ENCODE assay signal across 8 cellular contexts in the genomic region with DNA sequence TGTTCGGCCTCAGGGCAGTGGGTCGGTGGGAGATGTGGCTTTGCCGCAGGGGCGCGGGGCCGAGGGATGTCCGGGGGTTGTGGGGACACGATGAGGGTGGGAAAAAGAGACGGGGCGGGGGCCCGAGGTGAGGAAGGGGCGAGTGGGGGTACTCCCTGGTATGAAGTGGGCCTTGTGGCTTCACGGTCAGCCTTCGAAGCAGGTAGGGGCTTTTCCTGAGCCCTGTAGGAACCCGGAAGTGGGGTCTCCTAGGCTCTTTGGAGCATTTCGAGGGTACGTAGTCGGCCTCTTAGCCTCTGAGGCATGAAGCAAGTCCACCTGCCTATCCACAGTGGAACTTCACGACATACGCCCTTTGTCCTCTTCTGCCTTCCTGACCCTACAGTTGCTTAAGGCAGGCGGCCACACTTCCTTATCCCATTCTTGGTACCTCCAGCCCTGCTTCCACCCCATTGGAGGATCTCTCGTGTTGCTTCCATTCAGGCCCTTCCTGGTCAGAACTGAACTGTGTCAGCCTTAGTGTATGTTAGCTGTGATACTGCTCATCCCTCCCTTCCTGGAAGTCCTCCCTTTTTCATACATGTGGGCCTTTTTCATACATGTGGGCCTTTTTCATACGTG. TPM values are rescaled to one million over a fixed set of nuclear protein-coding genes. Genes with fewer than 3 reads are reported as not detected.
A peak's percentile ranks its signal among the peaks of the same experiment; 100 is the strongest.
DNase-seq lines count a peak whose midpoint lies in the region; ATAC-seq and TF ChIP-seq lines count a peak whose summit lies in the region.

No MANE protein-coding gene starts in this region.

- H2BK5ac ChIP-seq in IMR-90 (ENCODE audit: low read depth, low read length, poor library complexity, severe bottlenecking): peak overlapping the region; percentile 85

- H3K9me3 ChIP-seq in IMR-90 (ENCODE audit: control insufficient read depth, insufficient read depth, low read length) (no peaks in the 10 kb centered on the region), fibroblast of lung (ENCODE audit: control insufficient read depth, insufficient read depth, low read depth, low read length) (no peaks in the 10 kb centered on the region), neuron (ENCODE audit: low read length) (no peaks in the 10 kb centered on the region)

- in situ Hi-C loops in IMR-90 (cut with MboI; ENCODE audit: low sequenced_read_pairs): no loop called here

- H2BK15ac ChIP-seq in IMR-90 (ENCODE audit: low read depth, low read length): peak overlapping the region; percentile 54; the same call in 1 of the 3 replicates

- H3K79me1 ChIP-seq in IMR-90 (ENCODE audit: low read depth in 1 of 2, low read length in 2 of 2): peaks cover 39 to 58% of the 10 kb centered on the region in 2 experiments

- H3K9ac ChIP-seq in IMR-90 (ENCODE audit: low read depth, low read length) (peak overlapping the region; percentile 96), fibroblast of lung (ENCODE audit: insufficient read depth, low read length) (peak overlapping the region; percentile 96)

- H2AFZ ChIP-seq in IMR-90 (replicated peaks; ENCODE audit: low read length, poor library complexity): peak overlapping the region; percentile 94
- H2AFZ ChIP-seq in fibroblast of lung (ENCODE audit: low read length): peak overlapping the region; percentile 21
- H2AFZ ChIP-seq in neuron (ENCODE audit: low read depth, low read length): no peak overlapping the region

- peaks cover 60% of the 10 kb centered on the region for H3K36me3 Mint-ChIP-seq in activated CD4-positive, alpha-beta memory T cell treated with anti-CD3 and anti-CD28 coated beads for 36 hours

- intact Hi-C loops in IMR-90 (cut with micrococcal nuclease): loop anchor here (5.0 kb wide), 1 partner anchor 61 kb away; the partner anchor contains the start of gene BRPF1
- intact Hi-C loops in activated CD4-positive, alpha-beta memory T cell treated with anti-CD3 and anti-CD28 coated beads for 36 hours (cut with micrococcal nuclease): loop anchor here (1.0 to 5.0 kb wide), 4 partner anchors 15 to 396 kb away; partner anchors contain the start of genes FANCD2, MTMR14 and SETD5

- H3K27ac ChIP-seq in IMR-90 (ENCODE audit: insufficient read depth, low read length) (peak overlapping the region; percentile 95), fibroblast of lung (ENCODE audit: insufficient read depth, low read length) (peak overlapping the region; percentile 99)

- H3K4ac ChIP-seq in IMR-90 (ENCODE audit: low read depth, low read length): peak overlapping the region; percentile 97

- TF ChIP-seq CTCF in IMR-90 (conservative IDR thresholded peaks at IDR 0.05; ENCODE audit: low read depth, low read length) (no peak), fibroblast of lung (conservative IDR thresholded peaks at IDR 0.05 in 1 of 2, IDR thresholded peaks at IDR 0.05 in 1 of 2; ENCODE audit: low read depth in 1 of 2, low read length in 2 of 2) (peak in 1 of 2 donors; percentile 5)

- peak overlapping the region; percentile 96 for H3K56ac ChIP-seq in IMR-90 (ENCODE audit: extremely low read depth, insufficient read depth, low read length)

- H3K4me1 ChIP-seq in IMR-90 (ENCODE audit: control insufficient read depth, insufficient read depth, low read length) (peaks cover 9% of the 10 kb centered on the region), fibroblast of lung (ENCODE audit: control insufficient read depth, extremely low read depth, insufficient read depth, low read length) (peaks cover 3% of the 10 kb centered on the region), neuron (ENCODE audit: insufficient read depth, low read length) (peaks cover 15% of the 10 kb centered on the region)

- peak; percentile 43 for DNase-seq in GF-D8 (lab: John Stamatoyannopoulos, UW)
- peak; percentile 44 for DNase-seq in IMR-90
- peak; percentile 57 for DNase-seq in activated CD4-positive, alpha-beta memory T cell treated with anti-CD3 and anti-CD28 coated beads for 36 hours
- peak; percentile 45 to 55 for DNase-seq in fibroblast of lung (ENCODE audit: low read depth in 2 of 2)
- no peak for DNase-seq in HPDE6-E6E7 (ENCODE audit: extremely low spot score)

- H3K79me2 ChIP-seq in fibroblast of lung (ENCODE audit: control insufficient read depth, insufficient read depth, low read length): peaks cover 52% of the 10 kb centered on the region

- peak overlapping the region; percentile 26 for H3K18ac ChIP-seq in IMR-90 (ENCODE audit: low read depth, low read length)

- TF ChIP-seq RAD21 in IMR-90 (IDR thresholded peaks at IDR 0.05; ENCODE audit: low read length): no peak

- peak overlapping the region; percentile 87 for H4K91ac ChIP-seq in IMR-90 (ENCODE audit: insufficient read depth, low read depth, low read length)

- ATAC-seq in IMR-90 (ENCODE audit: low read depth): peak; percentile 14
- no peak for ATAC-seq in HG02840 (IDR thresholded peaks at IDR 0.05; ENCODE audit: low FRiP score, unreplicated experiment)
- ATAC-seq in GM19328 (IDR thresholded peaks at IDR 0.05; ENCODE audit: unreplicated experiment): no peak

- peak overlapping the region; percentile 100 for H2AK5ac ChIP-seq in IMR-90 (ENCODE audit: low read depth, low read length)

- H4K5ac ChIP-seq in IMR-90 (ENCODE audit: low read depth, low read length): peak overlapping the region; percentile 90

- 0% methylated on average over 5 of the region's 23 CpGs; no CpG with 5 or more reads in 1 of the 2 experiments for WGBS in IMR-90 (ENCODE audit: extremely low coverage in 2 of 2, insufficient read length in 1 of 2), 2 experiments

- dilution Hi-C loops in IMR-90 (cut with HindIII; ENCODE audit: low sequenced_read_pairs, unreplicated experiment): no loop called here

- no peak overlapping the region for H2BK20ac ChIP-seq in IMR-90 (ENCODE audit: low read depth, low read length)

- H3K9me3 Mint-ChIP-seq in activated CD4-positive, alpha-beta memory T cell treated with anti-CD3 and anti-CD28 coated beads for 36 hours: no peaks in the 10 kb centered on the region

- peak overlapping the region; percentile 84 to 88 for H4K8ac ChIP-seq in IMR-90 (ENCODE audit: low read depth in 2 of 2, low read length in 2 of 2)

- peak overlapping the region; percentile 83 for H3K4me2 ChIP-seq in IMR-90 (ENCODE audit: low read depth, low read length)
- H3K4me2 ChIP-seq in fibroblast of lung (ENCODE audit: extremely low read depth, insufficient read depth, low read length): peak overlapping the region; percentile 93

- peaks cover 63% of the 10 kb centered on the region for H3K4me1 Mint-ChIP-seq in activated CD4-positive, alpha-beta memory T cell treated with anti-CD3 and anti-CD28 coated beads for 36 hours (ENCODE audit: low read depth)

- H3K14ac ChIP-seq in IMR-90 (replicated peaks; ENCODE audit: low read depth, low read length): peak overlapping the region; percentile 99

- peak overlapping the region; percentile 99 for H3K27ac Mint-ChIP-seq in activated CD4-positive, alpha-beta memory T cell treated with anti-CD3 and anti-CD28 coated beads for 36 hours

- CTCF ChIA-PET in IMR-90 (lab: Yijun Ruan, JAX): interaction anchor here (0.7 to 0.9 kb wide), 2 partner anchors 71 to 78 kb away, joined by 3 to 5 read pairs; no protein-coding TSS in a partner anchor
- CTCF ChIA-PET in activated CD4-positive, alpha-beta memory T cell treated with anti-CD3 and anti-CD28 coated beads for 36 hours (lab: Charles Lee): interaction anchor here (0.7 to 1.5 kb wide), 15 partner anchors 11 to 393 kb away, joined by 3 to 14 read pairs (median 4); partner anchors contain the start of genes BRPF1, OGG1 and TTLL3

- POLR2A ChIA-PET in IMR-90 (lab: Charles Lee; ENCODE audit: unreplicated experiment): interaction anchor here (0.5 kb wide), 1 partner anchor 35 kb away, joined by 3 read pairs; no protein-coding TSS in a partner anchor
- POLR2A ChIA-PET in activated CD4-positive, alpha-beta memory T cell treated with anti-CD3 and anti-CD28 coated beads for 36 hours (lab: Charles Lee): interaction anchor here (0.9 to 2.0 kb wide), 15 partner anchors 11 to 455 kb away, joined by 3 to 24 read pairs (median 5); partner anchors contain the start of genes BRPF1, CAMK1, OGG1 and SETD5

- BruUV-seq in IMR-90 (replicated peaks; lab: Mats Ljungman, UMichigan): no TSS peak

- H3K4me3 ChIP-seq in IMR-90 (ENCODE audit: insufficient read depth, low read depth, low read length) (peak overlapping the region; percentile 88), fibroblast of lung (replicated peaks in 1 of 4; ENCODE audit: control extremely low read depth in 1 of 4, insufficient read depth in 1 of 4, low read depth in 3 of 4, low read length in 4 of 4) (peak overlapping the region; percentile 93 to 100 (median 98)), neuron (ENCODE audit: low read length) (peak overlapping the region; percentile 95)

- no peaks in the 10 kb centered on the region for H3K27me3 Mint-ChIP-seq in activated CD4-positive, alpha-beta memory T cell treated with anti-CD3 and anti-CD28 coated beads for 36 hours

- peak overlapping the region; percentile 95 for H2AK9ac ChIP-seq in IMR-90 (replicated peaks; ENCODE audit: low read depth, low read length, poor library complexity)

- H3K4me3 Mint-ChIP-seq in activated CD4-positive, alpha-beta memory T cell treated with anti-CD3 and anti-CD28 coated beads for 36 hours: peak overlapping the region; percentile 99

- peaks cover 15% of the 10 kb centered on the region for H3K9me1 ChIP-seq in IMR-90 (ENCODE audit: insufficient read depth, low read length)

- peak overlapping the region; percentile 93 for H3K23ac ChIP-seq in IMR-90 (ENCODE audit: low read depth, low read length)

- H3K27me3 ChIP-seq in IMR-90 (ENCODE audit: control insufficient read depth, insufficient read depth, low read length) (no peaks in the 10 kb centered on the region), fibroblast of lung (ENCODE audit: control insufficient read depth, insufficient read depth, low read length) (no peaks in the 10 kb centered on the region), neuron (ENCODE audit: insufficient read depth, low read length) (no peaks in the 10 kb centered on the region)

- peak; percentile 13 for TF ChIP-seq POLR2A in IMR-90 (IDR thresholded peaks at IDR 0.05; ENCODE audit: low read depth, low read length)

- peaks cover 33% of the 10 kb centered on the region for H3K36me3 ChIP-seq in IMR-90 (ENCODE audit: control insufficient read depth, insufficient read depth, low read length)
- peaks cover 21% of the 10 kb centered on the region for H3K36me3 ChIP-seq in fibroblast of lung (ENCODE audit: control insufficient read depth, insufficient read depth, low read length)
- peaks cover 46% of the 10 kb centered on the region for H3K36me3 ChIP-seq in neuron (ENCODE audit: insufficient read depth, low read length)

- peak overlapping the region; percentile 28; the same call in 1 of the 2 replicates for H2BK120ac ChIP-seq in IMR-90 (ENCODE audit: low read depth, low read length)

- H4K20me1 ChIP-seq in IMR-90 (ENCODE audit: insufficient read depth, low read length) (peaks cover 26% of the 10 kb centered on the region; the same call in 1 of the 2 replicates), fibroblast of lung (ENCODE audit: control insufficient read depth, extremely low read depth, insufficient read depth, low read length) (no peaks in the 10 kb centered on the region)

RNA-seq across cellular contexts. Expression of gene ARPC4, which starts 0.4 kb away (rescaled TPM):
- total RNA-seq in IMR-90 (2012; rRNA removed): 383 and 405 TPM in 2 replicates
- polyA plus RNA-seq in IMR-90 (2012; rRNA removed): 160 and 188 TPM in 2 replicates
- polyA plus RNA-seq in IMR-90 (2012; cell fraction: cytosol; rRNA removed): 123 and 177 TPM in 2 replicates
- 64.3 and 102 TPM in 2 replicates for polyA plus RNA-seq in IMR-90 (2012; cell fraction: nucleus; rRNA removed; ENCODE audit: low replicate concordance)
- 100 to 1,000 TPM; 237 to 240 TPM for total RNA-seq in activated CD4-positive, alpha-beta memory T cell treated with anti-CD3 and anti-CD28 coated beads for 36 hours
- total RNA-seq in fibroblast of lung: 167 and 174 TPM in 2 replicates
- 307 and 350 TPM in 2 replicates for polyA plus RNA-seq in fibroblast of lung
- 188 and 212 TPM in 2 replicates for polyA plus RNA-seq in fibroblast of lung (2012)
- polyA minus RNA-seq in fibroblast of lung (ENCODE audit: low replicate concordance): 55.8 and 72.2 TPM in 2 replicates

RNA-seq across cellular contexts. Expression of gene TADA3, which starts 1.0 kb away (rescaled TPM):
- 69.7 and 83.0 TPM in 2 replicates for total RNA-seq in IMR-90 (2012; rRNA removed)
- 68.0 and 69.7 TPM in 2 replicates for polyA plus RNA-seq in IMR-90 (2012; rRNA removed)
- 67.8 and 79.3 TPM in 2 replicates for polyA plus RNA-seq in IMR-90 (2012; cell fraction: cytosol; rRNA removed)
- polyA plus RNA-seq in IMR-90 (2012; cell fraction: nucleus; rRNA removed; ENCODE audit: low replicate concordance): 37.7 and 38.4 TPM in 2 replicates
- total RNA-seq in activated CD4-positive, alpha-beta memory T cell treated with anti-CD3 and anti-CD28 coated beads for 36 hours: 10 to 100 TPM; 86.9 to 92.1 TPM
- total RNA-seq in fibroblast of lung: 69.3 and 87.9 TPM in 2 replicates
- polyA plus RNA-seq in fibroblast of lung: 51.2 and 64.5 TPM in 2 replicates
- polyA plus RNA-seq in fibroblast of lung (2012): 68.9 and 87.6 TPM in 2 replicates
- 96.1 and 125 TPM in 2 replicates for polyA minus RNA-seq in fibroblast of lung (ENCODE audit: low replicate concordance)

RNA-seq across cellular contexts. Expression of gene TTLL3, which starts 16.8 kb away (rescaled TPM):
- total RNA-seq in IMR-90 (2012; rRNA removed): 5.8 and 6.8 TPM in 2 replicates
- 37.4 and 43.4 TPM in 2 replicates for polyA plus RNA-seq in IMR-90 (2012; rRNA removed)
- 11.2 TPM in 2 replicates for polyA plus RNA-seq in IMR-90 (2012; cell fraction: cytosol; rRNA removed)
- polyA plus RNA-seq in IMR-90 (2012; cell fraction: nucleus; rRNA removed; ENCODE audit: low replicate concordance): 411 and 417 TPM in 2 replicates
- total RNA-seq in activated CD4-positive, alpha-beta memory T cell treated with anti-CD3 and anti-CD28 coated beads for 36 hours: 10 to 100 TPM; 49.6 to 49.7 TPM
- total RNA-seq in fibroblast of lung: 10.0 and 14.9 TPM in 2 replicates
- polyA plus RNA-seq in fibroblast of lung: 11.3 and 16.1 TPM in 2 replicates
- 8.0 and 11.6 TPM in 2 replicates for polyA plus RNA-seq in fibroblast of lung (2012)
- 15.7 and 39.9 TPM in 2 replicates for polyA minus RNA-seq in fibroblast of lung (ENCODE audit: low replicate concordance)

RNA-seq across cellular contexts. Expression of gene CAMK1, which starts 23.5 kb away (rescaled TPM):
- 28.9 and 33.3 TPM in 2 replicates for total RNA-seq in IMR-90 (2012; rRNA removed)
- polyA plus RNA-seq in IMR-90 (2012; rRNA removed): 36.4 and 41.2 TPM in 2 replicates
- 41.3 and 45.9 TPM in 2 replicates for polyA plus RNA-seq in IMR-90 (2012; cell fraction: cytosol; rRNA removed)
- 22.2 and 41.7 TPM in 2 replicates for polyA plus RNA-seq in IMR-90 (2012; cell fraction: nucleus; rRNA removed; ENCODE audit: low replicate concordance)
- 10 to 100 TPM; 48.2 to 51.9 TPM for total RNA-seq in activated CD4-positive, alpha-beta memory T cell treated with anti-CD3 and anti-CD28 coated beads for 36 hours
- 55.2 and 64.2 TPM in 2 replicates for total RNA-seq in fibroblast of lung
- 27.7 and 37.0 TPM in 2 replicates for polyA plus RNA-seq in fibroblast of lung
- 37.0 and 60.0 TPM in 2 replicates for polyA plus RNA-seq in fibroblast of lung (2012)
- 26.4 and 48.8 TPM in 2 replicates for polyA minus RNA-seq in fibroblast of lung (ENCODE audit: low replicate concordance)

RNA-seq across cellular contexts. Expression of gene OGG1, which starts 43.5 kb away (rescaled TPM):
- 14.9 and 15.8 TPM in 2 replicates for total RNA-seq in IMR-90 (2012; rRNA removed)
- 25.6 and 28.2 TPM in 2 replicates for polyA plus RNA-seq in IMR-90 (2012; rRNA removed)
- polyA plus RNA-seq in IMR-90 (2012; cell fraction: cytosol; rRNA removed): 24.6 and 29.1 TPM in 2 replicates
- polyA plus RNA-seq in IMR-90 (2012; cell fraction: nucleus; rRNA removed; ENCODE audit: low replicate concordance): 30.2 and 34.3 TPM in 2 replicates
- total RNA-seq in activated CD4-positive, alpha-beta memory T cell treated with anti-CD3 and anti-CD28 coated beads for 36 hours: 10 to 100 TPM; 35.7 to 36.5 TPM
- total RNA-seq in fibroblast of lung: 23.6 and 24.4 TPM in 2 replicates
- 20.1 and 22.2 TPM in 2 replicates for polyA plus RNA-seq in fibroblast of lung
- 20.5 and 22.7 TPM in 2 replicates for polyA plus RNA-seq in fibroblast of lung (2012)
- polyA minus RNA-seq in fibroblast of lung (ENCODE audit: low replicate concordance): 57.1 and 85.8 TPM in 2 replicates
